ENCODE assay signal across 15 cellular contexts in the genomic region with DNA sequence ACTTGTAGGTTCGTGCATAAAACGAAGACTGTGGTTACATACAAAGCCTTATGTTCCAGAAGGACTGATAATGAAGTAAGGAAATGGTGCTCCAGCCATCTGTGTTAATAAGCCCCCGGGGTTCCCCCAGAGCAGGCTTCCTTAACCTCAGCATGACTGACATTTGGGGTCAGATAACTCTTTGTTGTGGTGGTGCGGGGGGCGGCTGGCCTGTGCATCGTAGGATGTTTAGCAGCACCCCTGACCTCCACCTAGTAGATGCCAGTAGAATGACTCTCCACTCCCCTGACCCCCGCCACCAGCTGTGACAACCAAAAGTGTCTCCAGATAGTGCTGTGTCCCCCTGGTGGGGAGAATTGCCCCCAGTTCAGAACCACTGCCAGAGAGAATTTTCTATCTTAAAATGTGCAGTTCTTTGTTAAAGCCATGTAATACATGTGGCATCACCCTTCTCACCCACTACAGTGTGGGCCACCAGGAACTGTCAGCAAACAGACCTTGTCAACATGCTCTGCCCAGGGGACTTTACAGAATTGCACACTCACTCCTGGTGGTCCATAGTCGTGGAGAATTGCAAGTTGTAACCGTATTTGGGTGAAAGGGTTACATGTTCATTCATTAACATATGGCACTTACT. TPM values are rescaled to one million over a fixed set of nuclear protein-coding genes. Genes with fewer than 3 reads are reported as not detected.
DNase-seq lines count a peak whose midpoint lies in the region; ATAC-seq and TF ChIP-seq lines count a peak whose summit lies in the region.
"Had no signal": no experiment of that assay in that cellular context is flagged by ENCODE, and none has a peak within 500 bp of the region (broad histone marks: within the 10 kb centered on the region; RNA-seq: fewer than 3 reads in every experiment).

No MANE protein-coding gene starts in this region.

- peak overlapping the region in 1 of 2 donors; percentile 10 for H3K4me3 Mint-ChIP-seq in stimulated activated naive CD8-positive, alpha-beta T cell treated with anti-CD3 and anti-CD28 coated beads, Interleukin-15, amount 100 ng/mL, for 72 hours
- H3K4me3 Mint-ChIP-seq: WTC11 had no signal

- peaks cover 86% of the 10 kb centered on the region for H3K4me1 Mint-ChIP-seq in stimulated activated naive CD8-positive, alpha-beta T cell treated with anti-CD3 and anti-CD28 coated beads, Interleukin-15, amount 100 ng/mL, for 72 hours

- H3K27me3 ChIP-seq in vagina = no peaks in the 10 kb centered on the region
- H3K27me3 ChIP-seq: MG63, sigmoid colon had no signal

- no peak for TF ChIP-seq POLR2A in vagina (IDR thresholded peaks at IDR 0.05)

- H3K9me3 ChIP-seq in vagina = no peaks in the 10 kb centered on the region
- H3K9me3 ChIP-seq: MG63, sigmoid colon had no signal

- intact Hi-C loops in vagina (cut with DNase I) = no loop called here

- TF ChIP-seq CTCF in choroid plexus epithelial cell (conservative IDR thresholded peaks at IDR 0.05; ENCODE audit: low read depth, low read length) (peak; percentile 25), vagina (IDR thresholded peaks at IDR 0.05) (no peak)

- peak; percentile 73 for ATAC-seq in stimulated activated naive CD8-positive, alpha-beta T cell treated with anti-CD3 and anti-CD28 coated beads, Interleukin-15, amount 100 ng/mL, for 72 hours
- ATAC-seq in HG03432 (IDR thresholded peaks at IDR 0.05; ENCODE audit: unreplicated experiment) = no peak
- ATAC-seq: WTC11 had no signal

- no peaks in the 10 kb centered on the region for H3K27me3 Mint-ChIP-seq in stimulated activated naive CD8-positive, alpha-beta T cell treated with anti-CD3 and anti-CD28 coated beads, Interleukin-15, amount 100 ng/mL, for 72 hours

- H3K9me3 Mint-ChIP-seq in stimulated activated naive CD8-positive, alpha-beta T cell treated with anti-CD3 and anti-CD28 coated beads, Interleukin-15, amount 100 ng/mL, for 72 hours = no peaks in the 10 kb centered on the region

- H3K27ac Mint-ChIP-seq in stimulated activated naive CD8-positive, alpha-beta T cell treated with anti-CD3 and anti-CD28 coated beads, Interleukin-15, amount 100 ng/mL, for 72 hours = no peak overlapping the region
- H3K27ac Mint-ChIP-seq: WTC11 had no signal

- H3K27ac ChIP-seq in vagina = no peak overlapping the region
- H3K27ac ChIP-seq: sigmoid colon had no signal

- no peaks in the 10 kb centered on the region for H3K36me3 ChIP-seq in vagina
- H3K36me3 ChIP-seq: MG63, sigmoid colon had no signal

- no peak overlapping the region for H3K4me3 ChIP-seq in choroid plexus epithelial cell (ENCODE audit: low read depth, low read length)
- no peak overlapping the region for H3K4me3 ChIP-seq in vagina
- H3K4me3 ChIP-seq: MG63, sigmoid colon had no signal

- H3K4me1 ChIP-seq in vagina = no peaks in the 10 kb centered on the region

- peak; percentile 62 for DNase-seq in activated CD8-positive, alpha-beta memory T cell treated with anti-CD3 and anti-CD28 coated beads for 24 hours
- no peak for DNase-seq in activated CD8-positive, alpha-beta memory T cell treated with anti-CD3 and anti-CD28 coated beads, Interleukin-2, amount 50 U/mL, for 4 hours
- DNase-seq in NCI-H2171 treated with DMSO at 0.1 percent for 48 hours (lab: John Stamatoyannopoulos, UW) (peak; percentile 65), choroid plexus epithelial cell (ENCODE audit: low read depth) (no peak), NCI-H526 treated with DMSO at 0.1 percent for 48 hours (lab: John Stamatoyannopoulos, UW) (no peak), vagina (ENCODE audit: extremely low spot score in 2 of 2) (no peak)
- DNase-seq in stimulated activated naive CD8-positive, alpha-beta T cell treated with anti-CD3 and anti-CD28 coated beads, Interleukin-15, amount 100 ng/mL, for 72 hours = peak; percentile 41 to 56
- DNase-seq: central memory CD4-positive, alpha-beta T cell; mammary epithelial cell; MG63; NCI-H2227 treated with DMSO at 0.1 percent for 48 hours; sigmoid colon; stimulated activated naive CD4-positive, alpha-beta T cell had no signal

RNA-seq across cellular contexts. Expression of gene SH3KBP1, which starts 7.5 kb away (rescaled TPM):
- 16.9 TPM for total RNA-seq in vagina

Comparison
In these comparisons a context has a peak if more than half of its experiments do, and no peak if none do; other contexts are left out.
1. DNase-seq: peak in activated CD8-positive, alpha-beta memory T cell treated with anti-CD3 and anti-CD28 coated beads for 24 hours (single experiment), NCI-H2171 treated with DMSO at 0.1 percent for 48 hours (single experiment) and stimulated activated naive CD8-positive, alpha-beta T cell treated with anti-CD3 and anti-CD28 coated beads, Interleukin-15, amount 100 ng/mL, for 72 hours (2 of 2); none in activated CD8-positive, alpha-beta memory T cell treated with anti-CD3 and anti-CD28 coated beads, Interleukin-2, amount 50 U/mL, for 4 hours (single experiment), choroid plexus epithelial cell (single experiment), NCI-H526 treated with DMSO at 0.1 percent for 48 hours (single experiment) and vagina (0 of 2).